In genomic region chr4:151409470-151410313, GRCh38 we compare ENCODE assay signal across 8 cellular contexts. TPM values are rescaled to one million over a fixed set of nuclear protein-coding genes. Genes with fewer than 3 reads are reported as not detected.
DNase-seq lines count a peak whose midpoint lies in the region; ATAC-seq and TF ChIP-seq lines count a peak whose summit lies in the region.

No MANE protein-coding gene starts in this region.

- no peak overlapping the region for H2AFZ ChIP-seq in osteoblast (ENCODE audit: low read length)

- H4K20me1 ChIP-seq in osteoblast (ENCODE audit: insufficient read depth, low read length): no peaks in the 10 kb centered on the region

- ATAC-seq in CD4-positive, CD25-positive, alpha-beta regulatory T cell (ENCODE audit: low read depth in 2 of 2): no peak
- no peak for ATAC-seq in gastroesophageal sphincter

- no peak overlapping the region for H3K27ac ChIP-seq in CD4-positive, CD25-positive, alpha-beta regulatory T cell (ENCODE audit: insufficient read depth, low read length, poor library complexity, severe bottlenecking)
- H3K27ac ChIP-seq in gastroesophageal sphincter (peak overlapping the region in 1 of 4 donors; percentile 65), osteoblast (ENCODE audit: low read depth, low read length) (no peak overlapping the region)

- peak overlapping the region; percentile 65 for H3K4me2 ChIP-seq in osteoblast (ENCODE audit: insufficient read depth, low read length)

- TF ChIP-seq CTCF in gastroesophageal sphincter (IDR thresholded peaks at IDR 0.05) (no peak), osteoblast (IDR thresholded peaks at IDR 0.05; ENCODE audit: extremely low read depth, low read depth, low read length) (no peak)

- H3K27me3 Mint-ChIP-seq in CD4-positive, CD25-positive, alpha-beta regulatory T cell: peaks cover 38% of the 10 kb centered on the region

- peaks cover 18% of the 10 kb centered on the region for H3K27me3 ChIP-seq in CD4-positive, CD25-positive, alpha-beta regulatory T cell (ENCODE audit: control insufficient read depth, insufficient read depth, low read length)
- H3K27me3 ChIP-seq in gastroesophageal sphincter: no peaks in the 10 kb centered on the region
- H3K27me3 ChIP-seq in osteoblast (ENCODE audit: insufficient read depth, low read length): peaks cover 32% of the 10 kb centered on the region

- peaks cover 16% of the 10 kb centered on the region for H3K4me1 ChIP-seq in CD4-positive, CD25-positive, alpha-beta regulatory T cell (ENCODE audit: control insufficient read depth, insufficient read depth, low read length, poor library complexity, severe bottlenecking)
- peaks cover 0 to 21% (median 12%) of the 10 kb centered on the region in 3 donors for H3K4me1 ChIP-seq in gastroesophageal sphincter
- peaks cover 11% of the 10 kb centered on the region for H3K4me1 ChIP-seq in osteoblast (ENCODE audit: insufficient read depth, low read length)

- WGBS in gastroesophageal sphincter (ENCODE audit: low coverage in 1 of 2), 2 donors: 10 to 35% methylated on average over 4 to 9 of the region's 27 CpGs

- no peaks in the 10 kb centered on the region for H3K36me3 Mint-ChIP-seq in CD4-positive, CD25-positive, alpha-beta regulatory T cell

- TF ChIP-seq POLR2A in gastroesophageal sphincter (IDR thresholded peaks at IDR 0.05): no peak

- H3K9me3 Mint-ChIP-seq in CD4-positive, CD25-positive, alpha-beta regulatory T cell: peaks cover 0 to 4% (median 0%) of the 10 kb centered on the region in 7 donors

- TF ChIP-seq EP300 in gastroesophageal sphincter (IDR thresholded peaks at IDR 0.05): no peak

- peak; percentile 1 to 8 (median 2) for DNase-seq in CD4-positive, CD25-positive, alpha-beta regulatory T cell
- DNase-seq in LoVo (ENCODE audit: low spot score) (peak; percentile 31), activated T-cell treated with anti-CD3 and anti-CD28 coated beads for 4 hours (peak; percentile 6), osteoblast (ENCODE audit: insufficient read length, low spot score, missing footprints) (peak; percentile 85), AG08395 (ENCODE audit: low spot score) (no peak), NCI-H1930 (lab: John Stamatoyannopoulos, UW) (no peak), A172 (ENCODE audit: low spot score) (no peak)

- H3K4me1 Mint-ChIP-seq in CD4-positive, CD25-positive, alpha-beta regulatory T cell: peaks cover 4 to 30% (median 7%) of the 10 kb centered on the region in 4 donors

- H3K79me2 ChIP-seq in osteoblast (ENCODE audit: insufficient read depth, low read length): no peaks in the 10 kb centered on the region

- no peaks in the 10 kb centered on the region for H3K36me3 ChIP-seq in CD4-positive, CD25-positive, alpha-beta regulatory T cell (ENCODE audit: control insufficient read depth, insufficient read depth, low read length)
- H3K36me3 ChIP-seq in gastroesophageal sphincter (no peaks in the 10 kb centered on the region), osteoblast (ENCODE audit: insufficient read depth, low read length) (no peaks in the 10 kb centered on the region)

- H3K4me3 ChIP-seq in CD4-positive, CD25-positive, alpha-beta regulatory T cell (ENCODE audit: low read depth, low read length): peak overlapping the region; percentile 21
- H3K4me3 ChIP-seq in gastroesophageal sphincter (peak overlapping the region; percentile 35 to 60), osteoblast (ENCODE audit: insufficient read depth, low read length) (peak overlapping the region; percentile 62)

- peak overlapping the region in 2 of 3 donors; percentile 64 to 73 for H3K27ac Mint-ChIP-seq in CD4-positive, CD25-positive, alpha-beta regulatory T cell

- H3K9me3 ChIP-seq in CD4-positive, CD25-positive, alpha-beta regulatory T cell (ENCODE audit: control insufficient read depth in 2 of 2, low read length in 2 of 2): no peaks in the 10 kb centered on the region
- H3K9me3 ChIP-seq in gastroesophageal sphincter (no peaks in the 10 kb centered on the region), osteoblast (ENCODE audit: low read depth, low read length) (no peaks in the 10 kb centered on the region)

- H3K4me3 Mint-ChIP-seq in CD4-positive, CD25-positive, alpha-beta regulatory T cell: peak overlapping the region; percentile 77 to 91 (median 86)

RNA-seq across cellular contexts. Expression of gene FHIP1A, which starts 0.7 kb away (rescaled TPM):
- 0.39 TPM for total RNA-seq in CD4-positive, CD25-positive, alpha-beta regulatory T cell
- under 1 TPM in 2 of 4 donors, not detected in 2; 0.10 to 0.43 TPM for polyA plus RNA-seq in CD4-positive, CD25-positive, alpha-beta regulatory T cell
- total RNA-seq in gastroesophageal sphincter (10 to 100 TPM in 1 of 4 donors, 1 to 10 TPM in 3; 3.3 to 19.5 (median 4.9) TPM), osteoblast (4.4 and 4.7 TPM in 2 replicates)
- 3.0 and 38.0 TPM in 2 replicates for total RNA-seq in A172 (2014; rRNA removed; shearing (Covaris generic))

Comparison
In these comparisons a context has a peak if more than half of its experiments do, and no peak if none do; other contexts are left out.
1. DNase-seq: peak in CD4-positive, CD25-positive, alpha-beta regulatory T cell (3 of 3), LoVo (single experiment), activated T-cell treated with anti-CD3 and anti-CD28 coated beads for 4 hours (single experiment) and osteoblast (single experiment); none in AG08395 (single experiment), NCI-H1930 (0 of 2) and A172 (single experiment).
2. Peak in every context shown above with its lines, with median percentiles within 50 percentile points of each other: H3K4me3 ChIP-seq.